2 cellular contexts compared by ENCODE assay signal in genomic region chr17:16935241-16935663, GRCh38.
TF ChIP-seq lines count a peak whose summit lies in the region.

No MANE protein-coding gene starts in this region.

TF ChIP-seq in GM23338, 12 proteins besides CTCF, POLR2A, EP300 and RAD21 (continued from another document):
- no peak for TF ChIP-seq ETS1 (IDR thresholded peaks at IDR 0.05)
- TF ChIP-seq ZNF114 (CRISPR knock-in tag; IDR thresholded peaks at IDR 0.05), result no peak
- no peak for TF ChIP-seq ZNF462 (CRISPR knock-in tag; IDR thresholded peaks at IDR 0.05)
- TF ChIP-seq NANOG (IDR thresholded peaks at IDR 0.05; ENCODE audit: borderline replicate concordance), result no peak
- TF ChIP-seq POLR2AphosphoS5 (IDR thresholded peaks at IDR 0.05; ENCODE audit: low read depth), result no peak
- no peak for TF ChIP-seq ZNF331 (CRISPR knock-in tag; IDR thresholded peaks at IDR 0.05; ENCODE audit: low read depth)
- TF ChIP-seq EZH2 (IDR thresholded peaks at IDR 0.05; ENCODE audit: low read depth, unreplicated experiment), result no peak
- TF ChIP-seq STAT1 (IDR thresholded peaks at IDR 0.05; ENCODE audit: unreplicated experiment), result no peak
- TF ChIP-seq EZH2phosphoT487 (IDR thresholded peaks at IDR 0.05; ENCODE audit: unreplicated experiment), result no peak
- no peak for TF ChIP-seq REST (IDR thresholded peaks at IDR 0.05; ENCODE audit: unreplicated experiment)
- TF ChIP-seq CREB1 (CRISPR knock-in tag; IDR thresholded peaks at IDR 0.05; ENCODE audit: low read depth), result no peak

TF ChIP-seq in GM12878, 131 proteins besides CTCF, POLR2A, EP300 and RAD21 (continued from another document):
- TF ChIP-seq NKRF (conservative IDR thresholded peaks at IDR 0.05), result no peak
- TF ChIP-seq BCL3 (IDR thresholded peaks at IDR 0.05; ENCODE audit: borderline replicate concordance, insufficient read depth, low read depth, low read length, poor library complexity, severe bottlenecking), result peak; percentile 13
- TF ChIP-seq CHD4 (IDR thresholded peaks at IDR 0.05), result no peak
- no peak for TF ChIP-seq HDAC2 (IDR thresholded peaks at IDR 0.05)
